In the genomic region with DNA sequence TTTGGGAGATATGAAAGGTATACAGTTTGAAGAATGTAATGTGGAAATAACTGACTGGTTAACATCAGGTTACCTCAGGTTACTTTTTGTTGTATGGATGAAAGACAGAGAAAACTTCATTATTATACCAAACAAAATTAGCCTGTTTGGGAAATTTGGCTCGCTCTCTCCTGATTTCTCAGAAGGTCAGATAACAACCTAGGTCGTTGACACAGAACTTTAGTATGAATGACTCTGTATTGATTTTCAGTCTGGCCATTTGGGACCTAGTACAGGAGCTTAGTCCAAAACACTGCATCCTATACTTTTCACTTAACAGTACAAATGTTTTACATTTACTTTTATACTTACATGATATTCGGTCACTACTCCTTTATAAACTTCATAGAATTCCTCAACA, we compare ENCODE assay signal across 8 cellular contexts.
"Had no signal": no experiment of that assay in that cellular context is flagged by ENCODE, and none has a peak within 500 bp of the region (broad histone marks: within the 10 kb centered on the region; RNA-seq: fewer than 3 reads in every experiment).

No MANE protein-coding gene starts in this region.

- H3K4me3 Mint-ChIP-seq: GM23338, H9, IgD-negative memory B cell had no signal

- H3K4me1 Mint-ChIP-seq: GM23338, H9, IgD-negative memory B cell had no signal

- H3K27ac Mint-ChIP-seq: GM23338, H9, IgD-negative memory B cell had no signal

- H3K27me3 Mint-ChIP-seq: IgD-negative memory B cell had no signal

- H3K9me3 Mint-ChIP-seq: GM23338, H9, IgD-negative memory B cell had no signal

- FAIRE-seq: H1, H54, HTR-8/SVneo had no signal

- H3K4me2 ChIP-seq: GM23338 had no signal

- ATAC-seq: GM23338 had no signal

- DNase-seq: H9, HCEC 1CT, KBM-7 had no signal

- H3K4me3 ChIP-seq: GM23338 had no signal

- H2AFZ ChIP-seq: GM23338 had no signal
